8 cellular contexts compared by ENCODE assay signal in genomic region chr2:177753682-177754475, GRCh38.
DNase-seq lines count a peak whose midpoint lies in the region; TF ChIP-seq lines count a peak whose summit lies in the region.

No MANE protein-coding gene starts in this region.

- H3K27ac Mint-ChIP-seq in H9 (0 out of 7 replicates have a peak overlapping the region, but pooled peaks of 1 of the 3 experiments have one; percentile 16), neural crest cell (ENCODE audit: unreplicated experiment) (no peak overlapping the region)

- H3K4ac ChIP-seq in H9 (ENCODE audit: low read depth, low read length), result no peak overlapping the region

- no peak overlapping the region for H2BK120ac ChIP-seq in H9 (ENCODE audit: low read depth, low read length, poor library complexity, severe bottlenecking)

- H4K20me1 ChIP-seq in H9 (ENCODE audit: control insufficient read depth, insufficient read depth, insufficient read length), result no peaks in the 10 kb centered on the region

- no peak overlapping the region for H3K23ac ChIP-seq in H9 (ENCODE audit: insufficient read length, low read depth, low read length)

- no peak overlapping the region for H4K5ac ChIP-seq in H9 (ENCODE audit: insufficient read length, low read depth, low read length)

- no peak overlapping the region for H3K56ac ChIP-seq in H9 (ENCODE audit: insufficient read length, low read depth, low read length)

- H3K23me2 ChIP-seq in H9 (ENCODE audit: insufficient read length, low read depth, low read length, poor library complexity, severe bottlenecking), result no peaks in the 10 kb centered on the region

- H3K36me3 Mint-ChIP-seq in H9 (ENCODE audit: insufficient read depth in 1 of 3, low read depth in 3 of 3), result no peaks in the 10 kb centered on the region
- no peaks in the 10 kb centered on the region for H3K36me3 Mint-ChIP-seq in neural crest cell (ENCODE audit: low read depth)

- no CpG with 5 or more reads among the region's 5 CpGs for WGBS in H9 (ENCODE audit: extremely low coverage, insufficient read length, low lambda C conversion rate)

- H3K4me3 ChIP-seq in fibroblast of pulmonary artery (replicated peaks; ENCODE audit: low read depth, low read length), result no peak overlapping the region

- H3K9me3 Mint-ChIP-seq in H9 (no peaks in the 10 kb centered on the region), neural crest cell (no peaks in the 10 kb centered on the region)

- H2BK12ac ChIP-seq in H9 (ENCODE audit: insufficient read length, low read depth, low read length), result no peak overlapping the region

- H3K9me3 ChIP-seq in H9 (ENCODE audit: control insufficient read depth, low read depth, low read length), result no peaks in the 10 kb centered on the region

- no peak overlapping the region for H2AFZ ChIP-seq in H9 (ENCODE audit: low read length)

- TF ChIP-seq CTCF in AG09319 (IDR thresholded peaks at IDR 0.05; ENCODE audit: low read depth, low read length), result no peak
- no peak for TF ChIP-seq CTCF in H9 (conservative IDR thresholded peaks at IDR 0.05)
- no peak for TF ChIP-seq CTCF in fibroblast of pulmonary artery (IDR thresholded peaks at IDR 0.05; ENCODE audit: low read length, missing control alignments)
- TF ChIP-seq CTCF in neural crest cell (conservative IDR thresholded peaks at IDR 0.05), result no peak

- no peak overlapping the region for H4K91ac ChIP-seq in H9 (ENCODE audit: insufficient read length, low read depth, low read length)

- H3K14ac ChIP-seq in H9 (ENCODE audit: insufficient read depth, low read length), result peak overlapping the region; percentile 18; the same call in 1 of the 2 replicates

- peaks cover 16 to 19% of the 10 kb centered on the region in 2 experiments for H3K4me1 Mint-ChIP-seq in H9
- peaks cover 26% of the 10 kb centered on the region for H3K4me1 Mint-ChIP-seq in neural crest cell

- peak; percentile 36 for DNase-seq in AG09319 (ENCODE audit: extremely low read depth, low read depth)
- peak; percentile 69 for DNase-seq in H9
- peak; percentile 10 for DNase-seq in T follicular helper cell (ENCODE audit: low read depth)
- DNase-seq in fibroblast of pulmonary artery (ENCODE audit: low read depth), result peak; percentile 82
- DNase-seq in neural crest cell (ENCODE audit: low read depth, low spot score), result peak; percentile 8
- no peak for DNase-seq in mesenteric fat pad (ENCODE audit: low spot score)
- no peak for DNase-seq in LoVo (ENCODE audit: low spot score)
- DNase-seq in COR-L47 (lab: John Stamatoyannopoulos, UW), result no peak

- H3K79me2 ChIP-seq in H9 (ENCODE audit: insufficient read depth, low read length), result no peaks in the 10 kb centered on the region

- H3K27me3 Mint-ChIP-seq in H9 (ENCODE audit: low read depth) (peaks cover 24% of the 10 kb centered on the region), neural crest cell (ENCODE audit: low read depth) (no peaks in the 10 kb centered on the region)

- no peak overlapping the region for H4K8ac ChIP-seq in H9 (replicated peaks; ENCODE audit: insufficient read length, low read depth, low read length)

- H3T11ph ChIP-seq in H9 (ENCODE audit: low read length), result no peak overlapping the region

- no peaks in the 10 kb centered on the region for H3K27me3 ChIP-seq in H9 (ENCODE audit: insufficient read depth, low read length)

- H2BK15ac ChIP-seq in H9 (ENCODE audit: low read depth, low read length), result no peak overlapping the region

- no peak overlapping the region for H3K4me2 ChIP-seq in H9 (ENCODE audit: insufficient read depth, insufficient read length, low read length)

- H3K9ac ChIP-seq in H9 (ENCODE audit: extremely low read depth, insufficient read length, low read length), result no peak overlapping the region

- H3K4me3 Mint-ChIP-seq in H9 (no peak overlapping the region), neural crest cell (no peak overlapping the region)

- no peak overlapping the region for H3K27ac ChIP-seq in H9 (ENCODE audit: insufficient read length, low read depth, low read length)

- peak overlapping the region; percentile 46 for H3K18ac ChIP-seq in H9 (ENCODE audit: insufficient read length, low read depth, low read length)

- H2AK5ac ChIP-seq in H9 (ENCODE audit: insufficient read length, low read length), result no peak overlapping the region

- no peak overlapping the region for H2BK5ac ChIP-seq in H9 (ENCODE audit: insufficient read length, low read length)

- H3K79me1 ChIP-seq in H9 (ENCODE audit: insufficient read depth, low read depth, low read length, poor library complexity, severe bottlenecking), result no peaks in the 10 kb centered on the region

- peaks cover 2% of the 10 kb centered on the region; the same call in 1 of the 2 replicates for H3K4me1 ChIP-seq in H9 (ENCODE audit: insufficient read depth, low read length)

- no peak overlapping the region for H2BK20ac ChIP-seq in H9 (ENCODE audit: low read depth, low read length, poor library complexity, severe bottlenecking)

Comparison
In these comparisons a context has a peak if more than half of its experiments do, and no peak if none do; other contexts are left out.
1. DNase-seq: peak in AG09319 (single experiment), H9 (single experiment), T follicular helper cell (single experiment), fibroblast of pulmonary artery (single experiment) and neural crest cell (single experiment); none in mesenteric fat pad (single experiment), LoVo (single experiment) and COR-L47 (single experiment).